In the genomic region with DNA sequence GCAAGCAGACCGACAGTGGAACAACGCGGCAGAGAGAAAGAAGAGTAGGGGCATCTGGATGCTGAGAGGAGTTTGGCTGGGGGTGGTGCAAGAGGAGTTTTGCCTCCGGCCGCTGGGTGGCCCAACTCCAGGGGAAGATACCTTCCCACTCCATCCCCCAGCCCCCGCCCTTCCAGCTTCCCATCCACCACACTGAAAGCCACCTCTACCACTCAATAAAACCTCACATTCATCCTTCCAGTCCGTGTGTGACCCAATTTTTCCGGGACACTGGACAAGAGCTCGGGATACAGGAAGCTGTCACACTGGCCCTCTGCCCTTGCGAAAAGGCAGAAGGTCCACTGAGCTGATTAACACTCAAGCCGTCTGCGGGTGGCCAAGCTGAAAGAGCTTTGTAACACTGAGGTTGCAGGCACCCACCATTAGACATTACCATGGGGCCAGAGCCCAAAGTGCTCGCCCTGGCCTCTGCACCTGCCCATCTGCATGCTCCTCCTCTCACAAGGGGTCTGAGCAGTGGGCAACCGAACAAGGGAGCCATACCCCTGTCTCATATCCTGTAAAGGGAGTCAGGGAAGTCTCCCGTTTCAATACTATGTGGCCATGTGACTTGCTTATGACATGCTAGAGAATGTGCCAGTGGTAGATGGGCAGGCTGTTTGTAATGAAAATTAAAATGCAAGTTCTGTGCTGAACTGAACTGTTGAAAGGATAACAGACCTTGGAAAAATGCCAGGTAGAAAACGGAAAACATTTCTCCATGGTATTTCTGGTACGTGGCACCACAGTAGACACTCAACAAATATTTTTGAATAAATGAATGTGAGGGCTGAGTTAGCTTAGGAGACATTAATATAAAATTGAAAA, we compare ENCODE assay signal across 14 cellular contexts.
DNase-seq lines count a peak whose midpoint lies in the region; ATAC-seq and TF ChIP-seq lines count a peak whose summit lies in the region.
"Had no signal": no experiment of that assay in that cellular context is flagged by ENCODE, and none has a peak within 500 bp of the region (broad histone marks: within the 10 kb centered on the region; RNA-seq: fewer than 3 reads in every experiment).

No MANE protein-coding gene starts in this region.

- no peak for TF ChIP-seq POLR2A in body of pancreas (IDR thresholded peaks at IDR 0.05)

- TF ChIP-seq CTCF in body of pancreas (IDR thresholded peaks at IDR 0.05) (no peak), SK-N-SH (IDR thresholded peaks at IDR 0.05) (no peak)

- ATAC-seq in body of pancreas (no peak), GM19328 (IDR thresholded peaks at IDR 0.05; ENCODE audit: unreplicated experiment) (no peak)
- ATAC-seq: sciatic nerve had no signal

- H3K9me2 ChIP-seq in SK-N-SH, result no peaks in the 10 kb centered on the region

- TF ChIP-seq EP300 in SK-N-SH (IDR thresholded peaks at IDR 0.05; ENCODE audit: borderline replicate concordance in 1 of 2, low read depth in 1 of 2, low read length in 1 of 2), result no peak

- H3K4me3 ChIP-seq in HUES48 (ENCODE audit: low read depth, low read length), result peak overlapping the region; percentile 44
- no peak overlapping the region for H3K4me3 ChIP-seq in iPS DF 6.9 (ENCODE audit: low read length)
- no peak overlapping the region for H3K4me3 ChIP-seq in body of pancreas
- H3K4me3 ChIP-seq in SK-N-SH (ENCODE audit: low read depth in 2 of 2, low read length in 1 of 2), result no peak overlapping the region
- H3K4me3 ChIP-seq: heart left ventricle had no signal

- intact Hi-C loops in body of pancreas (cut with DNase I), result no loop called here

- H2AFZ ChIP-seq in SK-N-SH (ENCODE audit: low read depth), result no peak overlapping the region

- H3K27me3 ChIP-seq in HUES48 (ENCODE audit: control insufficient read depth, insufficient read depth, low read length) (no peaks in the 10 kb centered on the region), iPS DF 6.9 (ENCODE audit: control insufficient read depth, insufficient read depth, low read length) (no peaks in the 10 kb centered on the region), body of pancreas (no peaks in the 10 kb centered on the region), SK-N-SH (ENCODE audit: insufficient read depth) (no peaks in the 10 kb centered on the region)
- H3K27me3 ChIP-seq: heart left ventricle had no signal

- H3K36me3 ChIP-seq in HUES48 (ENCODE audit: control insufficient read depth, insufficient read depth, low read length), result no peaks in the 10 kb centered on the region
- no peaks in the 10 kb centered on the region for H3K36me3 ChIP-seq in iPS DF 6.9 (ENCODE audit: control insufficient read depth, insufficient read depth, low read length)
- no peaks in the 10 kb centered on the region for H3K36me3 ChIP-seq in body of pancreas (replicated peaks in 1 of 2; ENCODE audit: insufficient read depth in 1 of 2, low read depth in 2 of 2)
- no peaks in the 10 kb centered on the region for H3K36me3 ChIP-seq in SK-N-SH (replicated peaks in 1 of 2; ENCODE audit: control insufficient read depth in 1 of 2, insufficient read depth in 2 of 2, low read length in 1 of 2)
- H3K36me3 ChIP-seq: heart left ventricle had no signal

- H3K9ac ChIP-seq in HUES48 (ENCODE audit: low read depth, low read length), result peak overlapping the region; percentile 60; the same call in 1 of the 2 replicates
- H3K9ac ChIP-seq in SK-N-SH, result no peak overlapping the region
- H3K9ac ChIP-seq: KMS-11 had no signal

- POLR2A ChIA-PET in SK-N-SH (lab: Yijun Ruan, JAX), result no interaction called here

- H4K20me1 ChIP-seq in SK-N-SH (ENCODE audit: insufficient read depth), result no peaks in the 10 kb centered on the region

- H3K9me3 ChIP-seq in HUES48 (ENCODE audit: control insufficient read depth, insufficient read depth, low read length) (no peaks in the 10 kb centered on the region), iPS DF 6.9 (ENCODE audit: control insufficient read depth, insufficient read depth, low read length) (no peaks in the 10 kb centered on the region), body of pancreas (no peaks in the 10 kb centered on the region), SK-N-SH (no peaks in the 10 kb centered on the region)
- H3K9me3 ChIP-seq: heart left ventricle had no signal

- peaks cover 31% of the 10 kb centered on the region for H3K4me1 ChIP-seq in HUES48 (ENCODE audit: control insufficient read depth, insufficient read depth, low read length)
- no peaks in the 10 kb centered on the region for H3K4me1 ChIP-seq in iPS DF 6.9 (ENCODE audit: control insufficient read depth, insufficient read depth, low read length)
- H3K4me1 ChIP-seq in body of pancreas, result peaks cover 10% of the 10 kb centered on the region
- peaks cover 0 to 24% of the 10 kb centered on the region in 2 experiments; a peak in 3 of 4 replicates for H3K4me1 ChIP-seq in SK-N-SH (ENCODE audit: control insufficient read depth in 1 of 2, insufficient read depth in 2 of 2, low read depth in 1 of 2, low read length in 1 of 2)

- no peak overlapping the region for H3K4me2 ChIP-seq in SK-N-SH
- H3K4me2 ChIP-seq: KMS-11 had no signal

- peak; percentile 15 for DNase-seq in cerebellum (ENCODE audit: low spot score)
- peak; percentile 52 for DNase-seq in iPS DF 6.9 (ENCODE audit: low read depth, low spot score)
- DNase-seq in renal cortical epithelial cell (ENCODE audit: low read depth), result peak; percentile 57
- no peak for DNase-seq in body of pancreas
- DNase-seq in activated CD8-positive, alpha-beta memory T cell treated with anti-CD3 and anti-CD28 coated beads, Interleukin-2, amount 50 U/mL, for 4 hours, result no peak
- no peak for DNase-seq in SK-N-SH
- DNase-seq: activated CD4-positive, CD25-positive, alpha-beta regulatory T cell; CD4-positive, CD25-positive, alpha-beta regulatory T cell; NCI-H187 had no signal

- CTCF ChIA-PET in SK-N-SH (lab: Yijun Ruan, JAX), result interaction anchor here (1.3 kb wide), 1 partner anchor 19 kb away, joined by 3 read pairs; no protein-coding TSS in a partner anchor

- no CpG with 5 or more reads among the region's 17 CpGs for WGBS in iPS DF 6.9 (ENCODE audit: insufficient coverage, insufficient read length)
- 88 to 89% methylated on average over 15 to 17 of the region's 17 CpGs for WGBS in body of pancreas, 2 donors
- WGBS in SK-N-SH (ENCODE audit: low lambda C conversion rate), result 90% methylated on average over 17 of the region's 17 CpGs

- H3K79me2 ChIP-seq in SK-N-SH (ENCODE audit: insufficient read depth), result no peaks in the 10 kb centered on the region

- peaks cover 20% of the 10 kb centered on the region for H3F3A ChIP-seq in SK-N-SH (replicated peaks; ENCODE audit: insufficient read depth)

- H3K27ac ChIP-seq in HUES48 (ENCODE audit: low read depth, low read length) (peak overlapping the region; percentile 85), iPS DF 6.9 (ENCODE audit: low read length) (no peak overlapping the region), body of pancreas (no peak overlapping the region), SK-N-SH (ENCODE audit: low read depth in 2 of 2, low read length in 1 of 2) (no peak overlapping the region)
- H3K27ac ChIP-seq: KMS-11 had no signal

- TF ChIP-seq RAD21 in SK-N-SH (IDR thresholded peaks at IDR 0.05; ENCODE audit: low read length), result no peak

TF ChIP-seq in SK-N-SH, 30 proteins besides CTCF, POLR2A, EP300 and RAD21 (continues in another document):
- TF ChIP-seq MXI1 (IDR thresholded peaks at IDR 0.05; ENCODE audit: low read depth, low read length) (no peak), TAF1 (IDR thresholded peaks at IDR 0.05; ENCODE audit: borderline replicate concordance, low read depth, low read length) (no peak), USF2 (IDR thresholded peaks at IDR 0.05; ENCODE audit: borderline replicate concordance, low read depth, low read length) (no peak), FOXJ3 (CRISPR knock-in tag; IDR thresholded peaks at IDR 0.05) (no peak), RXRA (IDR thresholded peaks at IDR 0.05; ENCODE audit: borderline replicate concordance, low read depth) (no peak), ZBTB33 (IDR thresholded peaks at IDR 0.05; ENCODE audit: borderline replicate concordance, low read depth) (no peak), RFX5 (IDR thresholded peaks at IDR 0.05; ENCODE audit: low read length) (no peak), FOXM1 (IDR thresholded peaks at IDR 0.05; ENCODE audit: low read depth) (no peak), MAX (IDR thresholded peaks at IDR 0.05; ENCODE audit: low read depth) (no peak), MEF2A (IDR thresholded peaks at IDR 0.05; ENCODE audit: borderline replicate concordance, low read depth) (no peak)

Comparison
In these comparisons a context has a peak if more than half of its experiments do, and no peak if none do; other contexts are left out.
1. DNase-seq: peak in cerebellum (single experiment), iPS DF 6.9 (single experiment) and renal cortical epithelial cell (single experiment); none in body of pancreas (0 of 4), activated CD8-positive, alpha-beta memory T cell treated with anti-CD3 and anti-CD28 coated beads, Interleukin-2, amount 50 U/mL, for 4 hours (single experiment) and SK-N-SH (single experiment).